8 cellular contexts compared by ENCODE assay signal in genomic region chr17:8997994-8998628, GRCh38. TPM values are rescaled to one million over a fixed set of nuclear protein-coding genes. Genes with fewer than 3 reads are reported as not detected.
A peak's percentile ranks its signal among the peaks of the same experiment; 100 is the strongest.
DNase-seq lines count a peak whose midpoint lies in the region; ATAC-seq and TF ChIP-seq lines count a peak whose summit lies in the region.

No MANE protein-coding gene starts in this region.

- intact Hi-C loops in right cardiac atrium (cut with DNase I) = loop anchor here in 2 of 4 donors (5.0 to 10.0 kb wide), 3 partner anchors 287 to 524 kb away; no protein-coding TSS in a partner anchor

- ATAC-seq in right cardiac atrium = peak in 1 of 2 donors; percentile 39
- ATAC-seq in HG02588 (IDR thresholded peaks at IDR 0.05; ENCODE audit: unreplicated experiment) = no peak

- peaks cover 1% of the 10 kb centered on the region; the same call in 1 of the 2 replicates for H3K27me3 ChIP-seq in GM06990 (replicated peaks; ENCODE audit: control insufficient read depth, insufficient read depth, low read length)
- H3K27me3 ChIP-seq in right cardiac atrium (ENCODE audit: control insufficient read depth, insufficient read depth) = no peaks in the 10 kb centered on the region

- H3K9me3 ChIP-seq in right cardiac atrium (ENCODE audit: control insufficient read depth, low read length) = no peaks in the 10 kb centered on the region

- peaks cover 13% of the 10 kb centered on the region for H3K4me1 Mint-ChIP-seq in activated naive CD4-positive, alpha-beta T cell treated with anti-CD3 and anti-CD28 coated beads, Interleukin-2, amount 10 ng/mL, durations not matched to agents 7 days and 5 days

- no peaks in the 10 kb centered on the region for H3K36me3 Mint-ChIP-seq in activated naive CD4-positive, alpha-beta T cell treated with anti-CD3 and anti-CD28 coated beads, Interleukin-2, amount 10 ng/mL, durations not matched to agents 7 days and 5 days

- H3K27ac Mint-ChIP-seq in activated naive CD4-positive, alpha-beta T cell treated with anti-CD3 and anti-CD28 coated beads, Interleukin-2, amount 10 ng/mL, durations not matched to agents 7 days and 5 days = no peak overlapping the region

- DNase-seq in GM06990 (ENCODE audit: extremely low read depth, insufficient read length) (peak; percentile 75), HUDEP-2 (lab: John Stamatoyannopoulos, UW; ENCODE audit: unreplicated experiment in 76 of 76) (peak in 53 of 76 experiments; percentile 4 to 76 (median 36)), SW480 (ENCODE audit: low spot score) (peak; percentile 58), right cardiac atrium (peak; percentile 55 to 83 (median 76)), occipital lobe (lab: John Stamatoyannopoulos, UW) (no peak)
- peak; percentile 83 for DNase-seq in activated naive CD4-positive, alpha-beta T cell treated with anti-CD3 and anti-CD28 coated beads, Interleukin-2, amount 10 ng/mL, durations not matched to agents 7 days and 5 days
- DNase-seq in stimulated activated CD4-positive, alpha-beta T cell treated with anti-CD3 and anti-CD28 coated beads, Interleukin-1b, Interleukin-23, amount 100 ng/mL, for 24 hours (ENCODE audit: low read depth in 4 of 4, low spot score in 1 of 4) = peak; percentile 50 to 71 (median 68)

- TF ChIP-seq CTCF in GM06990 (IDR thresholded peaks at IDR 0.05; ENCODE audit: insufficient read depth, low read length, poor library complexity, severe bottlenecking) = peak; percentile 93

- no peaks in the 10 kb centered on the region for H3K36me3 ChIP-seq in GM06990 (ENCODE audit: control insufficient read depth, insufficient read depth, low read length)

- H3K4me1 ChIP-seq in right cardiac atrium (ENCODE audit: control insufficient read depth, insufficient read depth, low read length) = no peaks in the 10 kb centered on the region

- CTCF ChIA-PET in activated naive CD4-positive, alpha-beta T cell treated with anti-CD3 and anti-CD28 coated beads, Interleukin-2, amount 10 ng/mL, durations not matched to agents 7 days and 5 days (lab: Charles Lee) = interaction anchor here (0.6 to 2.0 kb wide), 33 partner anchors 10 to 615 kb away, joined by 3 to 20 read pairs (median 4); partner anchors contain the start of genes MFSD6L and PIK3R6

- H3K4me3 Mint-ChIP-seq in activated naive CD4-positive, alpha-beta T cell treated with anti-CD3 and anti-CD28 coated beads, Interleukin-2, amount 10 ng/mL, durations not matched to agents 7 days and 5 days = no peak overlapping the region

- H3K4me3 ChIP-seq in GM06990 (replicated peaks; ENCODE audit: low read depth, low read length) = no peak overlapping the region
- H3K4me3 ChIP-seq in right cardiac atrium (ENCODE audit: low read length) = no peak overlapping the region

- H3K27ac ChIP-seq in right cardiac atrium (ENCODE audit: low read length) = no peak overlapping the region

- no peaks in the 10 kb centered on the region for H3K9me3 Mint-ChIP-seq in activated naive CD4-positive, alpha-beta T cell treated with anti-CD3 and anti-CD28 coated beads, Interleukin-2, amount 10 ng/mL, durations not matched to agents 7 days and 5 days

- 8% methylated on average over 9 of the region's 9 CpGs for WGBS in right cardiac atrium

- peaks cover 52% of the 10 kb centered on the region for H3K27me3 Mint-ChIP-seq in activated naive CD4-positive, alpha-beta T cell treated with anti-CD3 and anti-CD28 coated beads, Interleukin-2, amount 10 ng/mL, durations not matched to agents 7 days and 5 days

RNA-seq across cellular contexts. Expression of gene NTN1, which starts 23.2 kb away (rescaled TPM):
- total RNA-seq in right cardiac atrium = 100 to 1,000 TPM; 140 to 265 (median 184) TPM
- polyA plus RNA-seq in right cardiac atrium = 90.5 TPM
- 1.1 TPM for total RNA-seq in occipital lobe

RNA-seq across cellular contexts. Expression of gene PIK3R5, which starts 32.6 kb away (rescaled TPM):
- total RNA-seq in right cardiac atrium = 1 to 10 TPM; 2.7 to 5.2 (median 5.0) TPM
- 2.0 TPM for polyA plus RNA-seq in right cardiac atrium
- total RNA-seq in occipital lobe = 0.62 TPM

Comparison
In these comparisons a context has a peak if more than half of its experiments do, and no peak if none do; other contexts are left out.
1. RNA of gene NTN1, which starts 23.2 kb away (total RNA-seq): 140 to 265 TPM in right cardiac atrium; 1.1 TPM in occipital lobe (single experiment); every median in the first group is over 10 times any median in the second.